10 cellular contexts compared by ENCODE assay signal in genomic region chr14:70823281-70823680, GRCh38. TPM values are rescaled to one million over a fixed set of nuclear protein-coding genes. Genes with fewer than 3 reads are reported as not detected.
DNase-seq lines count a peak whose midpoint lies in the region; ATAC-seq and TF ChIP-seq lines count a peak whose summit lies in the region.
"Had no signal": no experiment of that assay in that cellular context is flagged by ENCODE, and none has a peak within 500 bp of the region (broad histone marks: within the 10 kb centered on the region; RNA-seq: fewer than 3 reads in every experiment).

No MANE protein-coding gene starts in this region.

- BruUV-seq in IMR-90 (replicated peaks; lab: Mats Ljungman, UMichigan), result no TSS peak

- no peak overlapping the region for H3K56ac ChIP-seq in IMR-90 (ENCODE audit: extremely low read depth, insufficient read depth, low read length)

- in situ Hi-C loops in IMR-90 (cut with MboI; ENCODE audit: low sequenced_read_pairs), result loop anchor here (5.0 kb wide), 1 partner anchor 149 kb away; no protein-coding TSS in a partner anchor

- H3K4me2 ChIP-seq in DND-41 (ENCODE audit: insufficient read depth, low read length) (no peak overlapping the region; the same call in 1 of the 2 replicates), IMR-90 (ENCODE audit: low read depth, low read length) (no peak overlapping the region), neuronal stem cell (ENCODE audit: insufficient read depth, low read length, poor library complexity, severe bottlenecking) (peak overlapping the region; percentile 62)

- POLR2A ChIA-PET in IMR-90 (lab: Charles Lee; ENCODE audit: unreplicated experiment), result interaction anchor here (0.6 kb wide), 1 partner anchor 969 kb away, joined by 3 read pairs; no protein-coding TSS in a partner anchor

- no peak overlapping the region for H2BK15ac ChIP-seq in IMR-90 (ENCODE audit: low read depth, low read length)
- no peak overlapping the region for H2BK15ac ChIP-seq in neuronal stem cell (ENCODE audit: low read length)

- no peak overlapping the region for H3K4me3 ChIP-seq in DND-41 (ENCODE audit: low read depth in 1 of 2, low read length in 2 of 2)
- no peak overlapping the region for H3K4me3 ChIP-seq in IMR-90 (ENCODE audit: insufficient read depth, low read depth, low read length)
- H3K4me3 ChIP-seq in neuronal stem cell (ENCODE audit: low read length in 2 of 2), result peak overlapping the region in 1 of 2 donors; percentile 80

- H3K27me3 ChIP-seq in DND-41 (ENCODE audit: insufficient read depth, low read length, poor library complexity) (peaks cover 25% of the 10 kb centered on the region), IMR-90 (ENCODE audit: control insufficient read depth, insufficient read depth, low read length) (peaks cover 4% of the 10 kb centered on the region; the same call in 1 of the 2 replicates), neuronal stem cell (ENCODE audit: control insufficient read depth in 3 of 3, insufficient read depth in 3 of 3, low read depth in 1 of 3, low read length in 3 of 3) (peaks cover 0 to 49% (median 0%) of the 10 kb centered on the region in 3 experiments)

- no CpG with 5 or more reads among the region's 4 CpGs for WGBS in IMR-90 (ENCODE audit: extremely low coverage in 2 of 2, insufficient read length in 1 of 2), 2 experiments
- no CpG with 5 or more reads among the region's 4 CpGs for WGBS in neuronal stem cell (ENCODE audit: extremely low coverage in 2 of 2, insufficient read length in 2 of 2, insufficient replicate concordance in 1 of 2), 2 donors

- H4K20me1 ChIP-seq in DND-41 (ENCODE audit: insufficient read depth, low read length) (no peaks in the 10 kb centered on the region), IMR-90 (ENCODE audit: insufficient read depth, low read length) (no peaks in the 10 kb centered on the region)

- no peak for TF ChIP-seq CTCF in DND-41 (IDR thresholded peaks at IDR 0.05; ENCODE audit: borderline replicate concordance, extremely low read depth, low read length, poor library complexity, severe bottlenecking)
- TF ChIP-seq CTCF in IMR-90 (conservative IDR thresholded peaks at IDR 0.05; ENCODE audit: low read depth, low read length), result no peak
- no peak for TF ChIP-seq CTCF in chondrocyte (IDR thresholded peaks at IDR 0.05)

- peak overlapping the region; percentile 94; the same call in 1 of the 2 replicates for H2AFZ ChIP-seq in DND-41 (ENCODE audit: low read depth, low read length)
- H2AFZ ChIP-seq in IMR-90 (replicated peaks; ENCODE audit: low read length, poor library complexity), result no peak overlapping the region
- peak overlapping the region; percentile 100 for H2AFZ ChIP-seq in neuronal stem cell (ENCODE audit: low read length)

- peak overlapping the region; percentile 78 for H3K4me3 Mint-ChIP-seq in chondrocyte (ENCODE audit: unreplicated experiment)

- H2AK9ac ChIP-seq in IMR-90 (replicated peaks; ENCODE audit: low read depth, low read length, poor library complexity), result no peak overlapping the region

- no peaks in the 10 kb centered on the region for H3K9me1 ChIP-seq in IMR-90 (ENCODE audit: insufficient read depth, low read length)

- H3K14ac ChIP-seq in IMR-90 (replicated peaks; ENCODE audit: low read depth, low read length) (no peak overlapping the region), neuronal stem cell (ENCODE audit: low read length) (no peak overlapping the region)

- H4K8ac ChIP-seq in IMR-90 (ENCODE audit: low read depth in 2 of 2, low read length in 2 of 2), result no peak overlapping the region
- H4K8ac ChIP-seq in neuronal stem cell (ENCODE audit: low read depth, low read length), result no peak overlapping the region

- H2BK5ac ChIP-seq in IMR-90 (ENCODE audit: low read depth, low read length, poor library complexity, severe bottlenecking), result no peak overlapping the region
- H2BK5ac ChIP-seq in neuronal stem cell (ENCODE audit: low read length), result no peak overlapping the region

- H3K79me2 ChIP-seq in DND-41 (ENCODE audit: insufficient read depth, low read length), result no peaks in the 10 kb centered on the region

- no peaks in the 10 kb centered on the region for H3K36me3 Mint-ChIP-seq in chondrocyte (ENCODE audit: low read depth)

- H2BK20ac ChIP-seq in IMR-90 (ENCODE audit: low read depth, low read length), result no peak overlapping the region

- H3K27me3 Mint-ChIP-seq in chondrocyte (ENCODE audit: low read depth), result no peaks in the 10 kb centered on the region

- TF ChIP-seq RAD21 in IMR-90 (IDR thresholded peaks at IDR 0.05; ENCODE audit: low read length), result no peak

- CTCF ChIA-PET in IMR-90 (lab: Yijun Ruan, JAX), result interaction anchor here (0.7 to 1.0 kb wide), 3 partner anchors 111 to 727 kb away, joined by 3 to 5 read pairs (median 3); no protein-coding TSS in a partner anchor

- H3K27ac Mint-ChIP-seq in chondrocyte (ENCODE audit: unreplicated experiment), result no peak overlapping the region

- H3K9me3 ChIP-seq in DND-41 (ENCODE audit: insufficient read depth, low read length, severe bottlenecking) (no peaks in the 10 kb centered on the region), IMR-90 (ENCODE audit: control insufficient read depth, insufficient read depth, low read length) (no peaks in the 10 kb centered on the region), neuronal stem cell (replicated peaks in 1 of 2; ENCODE audit: control insufficient read depth in 2 of 2, insufficient read depth in 1 of 2, low read depth in 1 of 2, low read length in 2 of 2) (no peaks in the 10 kb centered on the region)

- no peaks in the 10 kb centered on the region for H3K9me3 Mint-ChIP-seq in chondrocyte (ENCODE audit: low read depth)

- peaks cover 9% of the 10 kb centered on the region for H3K4me1 Mint-ChIP-seq in chondrocyte (ENCODE audit: low read depth)

- H3K18ac ChIP-seq in IMR-90 (ENCODE audit: low read depth, low read length), result no peak overlapping the region
- no peak overlapping the region for H3K18ac ChIP-seq in neuronal stem cell (ENCODE audit: low read length)

- no peak overlapping the region for H3K27ac ChIP-seq in DND-41 (ENCODE audit: low read length)
- H3K27ac ChIP-seq in IMR-90 (ENCODE audit: insufficient read depth, low read length), result no peak overlapping the region
- H3K27ac ChIP-seq in neuronal stem cell (replicated peaks; ENCODE audit: low read length), result no peak overlapping the region
- H3K27ac ChIP-seq: cardiac muscle cell had no signal

- H3K9ac ChIP-seq in DND-41 (ENCODE audit: low read depth, low read length) (no peak overlapping the region), IMR-90 (ENCODE audit: low read depth, low read length) (no peak overlapping the region), neuronal stem cell (ENCODE audit: low read depth, low read length, poor library complexity) (no peak overlapping the region)

- no peak for TF ChIP-seq POLR2A in IMR-90 (IDR thresholded peaks at IDR 0.05; ENCODE audit: low read depth, low read length)

- H2BK12ac ChIP-seq in neuronal stem cell (ENCODE audit: low read length), result no peak overlapping the region

- DNase-seq in DND-41 (no peak), IMR-90 (no peak), chondrocyte (ENCODE audit: low spot score) (no peak), neuronal stem cell (ENCODE audit: low spot score) (no peak), NOMO-1 (lab: John Stamatoyannopoulos, UW; ENCODE audit: unreplicated experiment in 2 of 2) (no peak), NCI-H774 (lab: John Stamatoyannopoulos, UW) (no peak), DMS53 treated with DMSO at 0.1 percent for 48 hours (lab: John Stamatoyannopoulos, UW; ENCODE audit: unreplicated experiment) (no peak)
- DNase-seq: DMS153, NCI-H524 treated with DMSO at 0.1 percent for 48 hours had no signal

- intact Hi-C loops in IMR-90 (cut with micrococcal nuclease), result no loop called here

- H3K36me3 ChIP-seq in DND-41 (ENCODE audit: insufficient read depth, low read length), result no peaks in the 10 kb centered on the region
- no peaks in the 10 kb centered on the region for H3K36me3 ChIP-seq in IMR-90 (ENCODE audit: control insufficient read depth, insufficient read depth, low read length)
- H3K36me3 ChIP-seq in neuronal stem cell (replicated peaks in 1 of 2; ENCODE audit: control insufficient read depth in 2 of 2, insufficient read depth in 2 of 2, low read length in 2 of 2), result no peaks in the 10 kb centered on the region
- H3K36me3 ChIP-seq: cardiac muscle cell had no signal

- ATAC-seq in DND-41 (ENCODE audit: insufficient read depth, low read depth) (no peak), IMR-90 (ENCODE audit: low read depth) (no peak)

- peaks cover 18% of the 10 kb centered on the region for H3K4me1 ChIP-seq in DND-41 (ENCODE audit: insufficient read depth, low read length)
- H3K4me1 ChIP-seq in IMR-90 (ENCODE audit: control insufficient read depth, insufficient read depth, low read length), result no peaks in the 10 kb centered on the region
- H3K4me1 ChIP-seq in neuronal stem cell (ENCODE audit: control insufficient read depth in 2 of 2, insufficient read depth in 1 of 2, low read depth in 1 of 2, low read length in 2 of 2), result peaks cover 0 to 6% of the 10 kb centered on the region in 2 donors

- H3K79me1 ChIP-seq in IMR-90 (ENCODE audit: low read depth in 1 of 2, low read length in 2 of 2) (no peaks in the 10 kb centered on the region), neuronal stem cell (ENCODE audit: low read depth, low read length) (no peaks in the 10 kb centered on the region)

- dilution Hi-C loops in IMR-90 (cut with HindIII; ENCODE audit: low sequenced_read_pairs, unreplicated experiment), result no loop called here

- H2BK120ac ChIP-seq in IMR-90 (ENCODE audit: low read depth, low read length) (no peak overlapping the region), neuronal stem cell (ENCODE audit: low read depth, low read length) (no peak overlapping the region)

- no peak overlapping the region for H3K4ac ChIP-seq in IMR-90 (ENCODE audit: low read depth, low read length)
- no peak overlapping the region for H3K4ac ChIP-seq in neuronal stem cell (ENCODE audit: low read length)

- no peak overlapping the region for H3K23ac ChIP-seq in IMR-90 (ENCODE audit: low read depth, low read length)
- H3K23ac ChIP-seq in neuronal stem cell (ENCODE audit: low read depth, low read length, poor library complexity), result no peak overlapping the region

- peak overlapping the region; percentile 15; the same call in 1 of the 2 replicates for H2AK5ac ChIP-seq in IMR-90 (ENCODE audit: low read depth, low read length)
- no peak overlapping the region for H2AK5ac ChIP-seq in neuronal stem cell (ENCODE audit: low read depth, low read length)

- H4K5ac ChIP-seq in IMR-90 (ENCODE audit: low read depth, low read length), result no peak overlapping the region

- H4K91ac ChIP-seq in IMR-90 (ENCODE audit: insufficient read depth, low read depth, low read length), result no peak overlapping the region
- H4K91ac ChIP-seq in neuronal stem cell (ENCODE audit: low read depth, low read length, poor library complexity), result no peak overlapping the region

TF ChIP-seq in IMR-90, 13 proteins besides CTCF, POLR2A, EP300 and RAD21 (continues in another document):
- TF ChIP-seq CHD1 (IDR thresholded peaks at IDR 0.05; ENCODE audit: low read depth, low read length) (no peak), MAFK (IDR thresholded peaks at IDR 0.05; ENCODE audit: low read depth, low read length) (no peak)

RNA-seq across cellular contexts. Expression of gene MAP3K9, which starts 14.0 kb away (rescaled TPM):
- total RNA-seq in IMR-90 (2012; rRNA removed), result 0.18 and 0.28 TPM in 2 replicates
- polyA plus RNA-seq in IMR-90 (2012; rRNA removed), result 0.17 and 0.26 TPM in 2 replicates
- polyA plus RNA-seq in IMR-90 (2012; cell fraction: cytosol; rRNA removed), result 0.11 and 0.34 TPM in 2 replicates
- 0.25 and 0.29 TPM in 2 replicates for polyA plus RNA-seq in IMR-90 (2012; cell fraction: nucleus; rRNA removed; ENCODE audit: low replicate concordance)
- 1.1 to 3.0 TPM (median 2.8 TPM) in 3 replicates for total RNA-seq in chondrocyte
- polyA plus RNA-seq in neuronal stem cell (2013, experiment 1 of 2), result 9.3 TPM
- 9.2 TPM for polyA plus RNA-seq in neuronal stem cell (2013, experiment 2 of 2)
